In the genomic region with DNA sequence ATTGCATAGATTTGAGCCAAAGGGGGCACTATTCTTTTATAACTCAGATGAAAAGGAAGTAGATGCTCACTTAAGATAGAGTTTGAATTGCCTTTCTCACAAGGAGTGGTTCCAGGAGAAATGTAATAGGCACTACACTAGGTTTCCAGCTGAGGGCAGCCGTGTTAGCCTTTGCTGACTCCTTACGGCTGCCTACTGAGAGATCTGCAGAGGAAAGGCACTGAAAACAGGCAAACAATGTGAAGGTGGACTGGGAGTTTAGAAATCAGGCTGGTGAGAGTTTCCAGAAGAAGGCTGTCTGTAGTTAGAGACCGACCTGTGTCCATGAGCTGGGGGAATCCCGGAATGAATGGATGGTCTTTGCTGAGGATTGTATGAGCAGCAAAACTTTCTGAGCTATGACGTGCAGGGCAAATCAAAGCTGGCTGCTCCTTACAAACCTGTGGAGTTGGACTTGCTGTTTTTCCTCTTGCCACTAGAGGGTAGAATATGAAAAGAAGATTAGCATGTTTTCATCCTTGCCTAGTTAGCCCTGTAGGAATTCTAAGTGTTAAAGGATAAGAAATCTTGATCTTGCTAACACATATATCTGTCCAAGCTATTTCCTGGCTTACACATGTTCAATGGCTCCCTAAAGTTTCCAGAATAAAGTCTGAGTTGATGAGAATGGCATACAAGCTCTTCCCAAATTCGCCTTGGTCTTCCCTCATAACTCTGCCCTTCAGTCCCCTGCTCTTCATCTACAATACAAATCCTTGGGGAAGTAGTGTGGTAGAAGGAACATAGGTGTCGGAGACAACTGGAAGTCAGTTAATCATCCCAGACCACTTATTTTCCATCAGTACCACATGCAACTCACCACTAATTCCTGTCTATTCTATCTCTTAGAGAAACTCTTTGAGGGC, we compare ENCODE assay signal across 8 cellular contexts. TPM values are rescaled to one million over a fixed set of nuclear protein-coding genes. Genes with fewer than 3 reads are reported as not detected.
DNase-seq lines count a peak whose midpoint lies in the region; ATAC-seq and TF ChIP-seq lines count a peak whose summit lies in the region.

No MANE protein-coding gene starts in this region.

- intact Hi-C loops in left ventricle myocardium superior (cut with micrococcal nuclease), result loop anchor here (2.0 kb wide), 1 partner anchor 167 kb away; no protein-coding TSS in a partner anchor
- intact Hi-C loops in posterior vena cava (cut with DNase I), result loop anchor here (5.0 to 10.0 kb wide), 2 partner anchors 105 to 167 kb away; no protein-coding TSS in a partner anchor

- peak overlapping the region; percentile 65 for H3K27ac ChIP-seq in angular gyrus (ENCODE audit: low read depth, low read length)

- ATAC-seq in GM21447 (IDR thresholded peaks at IDR 0.05; ENCODE audit: unreplicated experiment) (peak; percentile 50), left ventricle myocardium superior (peak; percentile 94), HG03097 (IDR thresholded peaks at IDR 0.05; ENCODE audit: low FRiP score, unreplicated experiment) (no peak)

- TF ChIP-seq CTCF in AG09319 (IDR thresholded peaks at IDR 0.05; ENCODE audit: low read depth, low read length), result peak; percentile 64

- DNase-seq in AG09319 (ENCODE audit: extremely low read depth, low read depth), result peak; percentile 52
- DNase-seq in NCI-H1436 (lab: John Stamatoyannopoulos, UW), result peak; percentile 75
- peak; percentile 25 for DNase-seq in T follicular helper cell (ENCODE audit: low read depth)
- peak; percentile 51 for DNase-seq in left ventricle myocardium superior
- DNase-seq in posterior vena cava (ENCODE audit: low spot score), result peak; percentile 72

RNA-seq across cellular contexts. Expression of a gene that starts 20.1 kb away (rescaled TPM):
- 43.0 TPM for total RNA-seq in left ventricle myocardium superior
- total RNA-seq in posterior vena cava, result 10 to 100 TPM; 70.8 to 78.1 TPM

Comparison
In these comparisons a context has a peak if more than half of its experiments do, and no peak if none do; other contexts are left out.
1. DNase-seq: peak in every context shown above with its lines; median percentile 75 in NCI-H1436; 72 in posterior vena cava; 52 in AG09319; 51 in left ventricle myocardium superior; 25 in T follicular helper cell.